11 cellular contexts compared by ENCODE assay signal in genomic region chr16:70162041-70162451, GRCh38. TPM values are rescaled to one million over a fixed set of nuclear protein-coding genes. Genes with fewer than 3 reads are reported as not detected.
DNase-seq lines count a peak whose midpoint lies in the region; ATAC-seq and TF ChIP-seq lines count a peak whose summit lies in the region.
"Had no signal": no experiment of that assay in that cellular context is flagged by ENCODE, and none has a peak within 500 bp of the region (broad histone marks: within the 10 kb centered on the region; RNA-seq: fewer than 3 reads in every experiment).

No MANE protein-coding gene starts in this region.

- peak overlapping the region in 1 of 2 experiments; percentile 61 for H3K4ac ChIP-seq in mesenchymal stem cell (ENCODE audit: low read depth in 1 of 2, low read length in 2 of 2)

- H3K36me3 ChIP-seq in mesenchymal stem cell (ENCODE audit: control insufficient read depth in 1 of 2, insufficient read depth in 2 of 2, low read depth in 1 of 2, low read length in 2 of 2) = peaks cover 34 to 52% of the 10 kb centered on the region in 2 experiments

- H2BK120ac ChIP-seq in mesenchymal stem cell (ENCODE audit: low read depth, low read length) = no peak overlapping the region

- H3K9ac ChIP-seq in mesenchymal stem cell (ENCODE audit: low read length) = peak overlapping the region; percentile 29

- no peak overlapping the region for H3K4me2 ChIP-seq in mesenchymal stem cell (ENCODE audit: low read length, poor library complexity, severe bottlenecking)

- no peak overlapping the region for H4K8ac ChIP-seq in mesenchymal stem cell (ENCODE audit: low read length)

- peak overlapping the region in 1 of 2 experiments; percentile 37 for H3K18ac ChIP-seq in mesenchymal stem cell (ENCODE audit: low read depth in 1 of 2, low read length in 2 of 2)

- H3K27ac ChIP-seq in caudate nucleus (ENCODE audit: low read depth, low read length) (peak overlapping the region; percentile 78), mesenchymal stem cell (ENCODE audit: low read length, poor library complexity, severe bottlenecking) (no peak overlapping the region)
- H3K27ac ChIP-seq: SK-N-MC, skin epidermis had no signal

- DNase-seq in AG08396 (ENCODE audit: low spot score) = peak; percentile 83
- peak; percentile 70 for DNase-seq in HFFc6
- DNase-seq in caudate nucleus (lab: John Stamatoyannopoulos, UW) = peak in 43 of 61 donors; percentile 18 to 95 (median 66)
- DNase-seq in mesenchymal stem cell = peak; percentile 84
- DNase-seq in activated T-helper 1 cell treated with anti-CD3 and anti-CD28 coated beads, Interleukin-12 subunit alpha, Interleukin-12 subunit beta, Interleukin-2, Interleukin-4 antibody, amounts not matched to agents 30 ng/mL and 10 ng/mL and 1 ng/mL, durations not matched to agents 14 hours and 24 hours and 36 hours (ENCODE audit: low spot score) = no peak
- no peak for DNase-seq in NCI-H1048 (lab: John Stamatoyannopoulos, UW)
- no peak for DNase-seq in left ventricle myocardium superior
- no peak for DNase-seq in DMS153 treated with DMSO at 0.1 percent for 48 hours (lab: John Stamatoyannopoulos, UW; ENCODE audit: unreplicated experiment)
- DNase-seq: KBM-7 had no signal

- no peaks in the 10 kb centered on the region for H3K9me3 ChIP-seq in mesenchymal stem cell (ENCODE audit: control insufficient read depth, low read length)

- no peak overlapping the region for H2BK12ac ChIP-seq in mesenchymal stem cell (ENCODE audit: low read length in 2 of 2)

- no peak overlapping the region for H2BK5ac ChIP-seq in mesenchymal stem cell (ENCODE audit: low read depth, low read length, poor library complexity, severe bottlenecking)

- H3K4me1 ChIP-seq in mesenchymal stem cell (ENCODE audit: control insufficient read depth, insufficient read depth, low read depth, low read length) = peaks cover 5% of the 10 kb centered on the region

- H3K27me3 ChIP-seq in mesenchymal stem cell (ENCODE audit: control insufficient read depth in 1 of 2, insufficient read depth in 1 of 2, low read length in 2 of 2) = no peaks in the 10 kb centered on the region

- intact Hi-C loops in activated T-helper 1 cell treated with anti-CD3 and anti-CD28 coated beads, Interleukin-12 subunit alpha, Interleukin-12 subunit beta, Interleukin-2, Interleukin-4 antibody, amounts not matched to agents 30 ng/mL and 10 ng/mL and 1 ng/mL, durations not matched to agents 14 hours and 24 hours and 36 hours (cut with micrococcal nuclease) = no loop called here
- intact Hi-C loops in left ventricle myocardium superior (cut with micrococcal nuclease) = no loop called here

- H2AFZ ChIP-seq in mesenchymal stem cell (ENCODE audit: low read depth, low read length) = no peak overlapping the region

- no peak for TF ChIP-seq CTCF in HFFc6 (IDR thresholded peaks at IDR 0.05)

- H3K9me3 Mint-ChIP-seq in HFFc6 = no peaks in the 10 kb centered on the region
- no peaks in the 10 kb centered on the region for H3K9me3 Mint-ChIP-seq in activated T-helper 1 cell treated with anti-CD3 and anti-CD28 coated beads, Interleukin-12 subunit alpha, Interleukin-12 subunit beta, Interleukin-2, Interleukin-4 antibody, amounts not matched to agents 30 ng/mL and 10 ng/mL and 1 ng/mL, durations not matched to agents 14 hours and 24 hours and 36 hours

- peaks cover 3% of the 10 kb centered on the region for H3K27me3 Mint-ChIP-seq in HFFc6 (ENCODE audit: insufficient read depth)
- H3K27me3 Mint-ChIP-seq in activated T-helper 1 cell treated with anti-CD3 and anti-CD28 coated beads, Interleukin-12 subunit alpha, Interleukin-12 subunit beta, Interleukin-2, Interleukin-4 antibody, amounts not matched to agents 30 ng/mL and 10 ng/mL and 1 ng/mL, durations not matched to agents 14 hours and 24 hours and 36 hours (ENCODE audit: insufficient read depth) = no peaks in the 10 kb centered on the region

- H3K14ac ChIP-seq in mesenchymal stem cell (ENCODE audit: low read length in 2 of 2) = no peak overlapping the region

- 39% methylated on average over 7 of the region's 7 CpGs for WGBS in mesenchymal stem cell

- peaks cover 14% of the 10 kb centered on the region for H3K4me1 Mint-ChIP-seq in HFFc6 (ENCODE audit: low read depth)
- no peaks in the 10 kb centered on the region for H3K4me1 Mint-ChIP-seq in activated T-helper 1 cell treated with anti-CD3 and anti-CD28 coated beads, Interleukin-12 subunit alpha, Interleukin-12 subunit beta, Interleukin-2, Interleukin-4 antibody, amounts not matched to agents 30 ng/mL and 10 ng/mL and 1 ng/mL, durations not matched to agents 14 hours and 24 hours and 36 hours (ENCODE audit: low read depth)

- peak overlapping the region; percentile 40 for H4K91ac ChIP-seq in mesenchymal stem cell (ENCODE audit: low read length)

- no peaks in the 10 kb centered on the region for H3K79me1 ChIP-seq in mesenchymal stem cell (replicated peaks; ENCODE audit: low read length, poor library complexity, severe bottlenecking)

- ATAC-seq in left ventricle myocardium superior = no peak

- H3K4me3 ChIP-seq in mesenchymal stem cell (ENCODE audit: insufficient read depth in 1 of 2, low read depth in 1 of 2, low read length in 2 of 2) = peak overlapping the region in 1 of 2 experiments; percentile 6
- H3K4me3 ChIP-seq: SK-N-MC, skin epidermis had no signal

- peaks cover 7% of the 10 kb centered on the region; the same call in 1 of the 2 replicates for H3K36me3 Mint-ChIP-seq in HFFc6 (ENCODE audit: low read depth)
- peaks cover 16% of the 10 kb centered on the region for H3K36me3 Mint-ChIP-seq in activated T-helper 1 cell treated with anti-CD3 and anti-CD28 coated beads, Interleukin-12 subunit alpha, Interleukin-12 subunit beta, Interleukin-2, Interleukin-4 antibody, amounts not matched to agents 30 ng/mL and 10 ng/mL and 1 ng/mL, durations not matched to agents 14 hours and 24 hours and 36 hours (ENCODE audit: low read depth)

- no peak overlapping the region for H2BK15ac ChIP-seq in mesenchymal stem cell (ENCODE audit: low read depth, poor library complexity, severe bottlenecking)

- no peak overlapping the region for H3K4me3 Mint-ChIP-seq in HFFc6
- H3K4me3 Mint-ChIP-seq in activated T-helper 1 cell treated with anti-CD3 and anti-CD28 coated beads, Interleukin-12 subunit alpha, Interleukin-12 subunit beta, Interleukin-2, Interleukin-4 antibody, amounts not matched to agents 30 ng/mL and 10 ng/mL and 1 ng/mL, durations not matched to agents 14 hours and 24 hours and 36 hours = no peak overlapping the region

- no peak overlapping the region for H3K23ac ChIP-seq in mesenchymal stem cell (ENCODE audit: low read length in 2 of 2)

- H3K27ac Mint-ChIP-seq in HFFc6 = peak overlapping the region; percentile 55
- H3K27ac Mint-ChIP-seq in activated T-helper 1 cell treated with anti-CD3 and anti-CD28 coated beads, Interleukin-12 subunit alpha, Interleukin-12 subunit beta, Interleukin-2, Interleukin-4 antibody, amounts not matched to agents 30 ng/mL and 10 ng/mL and 1 ng/mL, durations not matched to agents 14 hours and 24 hours and 36 hours = no peak overlapping the region

- no peak overlapping the region for H2AK5ac ChIP-seq in mesenchymal stem cell (ENCODE audit: low read length, severe bottlenecking)

RNA-seq across cellular contexts. Expression of gene CLEC18C, which starts 11.5 kb away (rescaled TPM):
- under 1 TPM in 2 of 6 experiments, not detected in 4; 0.05 to 0.07 TPM for total RNA-seq in HFFc6 (2021; fragmentation: NEBNext Ultra II Directional; extraction: Animal tissue kit (Norgen Biotek cat#: 25700))
- not detected for polyA plus RNA-seq in mesenchymal stem cell (2013, experiment 1 of 2)
- 0.03 TPM for polyA plus RNA-seq in mesenchymal stem cell (2013, experiment 2 of 2)
- total RNA-seq in activated T-helper 1 cell treated with anti-CD3 and anti-CD28 coated beads, Interleukin-12 subunit alpha, Interleukin-12 subunit beta, Interleukin-2, Interleukin-4 antibody, amounts not matched to agents 30 ng/mL and 10 ng/mL and 1 ng/mL, durations not matched to agents 14 hours and 24 hours and 36 hours = 0.17 and 0.47 TPM in 2 replicates
- total RNA-seq in left ventricle myocardium superior = not detected

RNA-seq across cellular contexts. Expression of gene PDPR, which starts 47.9 kb away (rescaled TPM):
- 10 to 100 TPM; 17.6 to 21.4 (median 19.5) TPM for total RNA-seq in HFFc6 (2021; fragmentation: NEBNext Ultra II Directional; extraction: Animal tissue kit (Norgen Biotek cat#: 25700))
- 12.3 TPM for polyA plus RNA-seq in mesenchymal stem cell (2013, experiment 1 of 2)
- polyA plus RNA-seq in mesenchymal stem cell (2013, experiment 2 of 2) = 11.2 TPM
- total RNA-seq in activated T-helper 1 cell treated with anti-CD3 and anti-CD28 coated beads, Interleukin-12 subunit alpha, Interleukin-12 subunit beta, Interleukin-2, Interleukin-4 antibody, amounts not matched to agents 30 ng/mL and 10 ng/mL and 1 ng/mL, durations not matched to agents 14 hours and 24 hours and 36 hours = 40.7 and 41.4 TPM in 2 replicates
- total RNA-seq in left ventricle myocardium superior = 19.3 TPM

Comparison
In these comparisons a context has a peak if more than half of its experiments do, and no peak if none do; other contexts are left out.
1. DNase-seq: peak in AG08396 (single experiment), HFFc6 (single experiment), caudate nucleus (43 of 61) and mesenchymal stem cell (single experiment); none in activated T-helper 1 cell treated with anti-CD3 and anti-CD28 coated beads, Interleukin-12 subunit alpha, Interleukin-12 subunit beta, Interleukin-2, Interleukin-4 antibody, amounts not matched to agents 30 ng/mL and 10 ng/mL and 1 ng/mL, durations not matched to agents 14 hours and 24 hours and 36 hours (single experiment), NCI-H1048 (single experiment), left ventricle myocardium superior (single experiment) and DMS153 treated with DMSO at 0.1 percent for 48 hours (single experiment).